Comparison of ENCODE assay signal across 14 cellular contexts in the genomic region with DNA sequence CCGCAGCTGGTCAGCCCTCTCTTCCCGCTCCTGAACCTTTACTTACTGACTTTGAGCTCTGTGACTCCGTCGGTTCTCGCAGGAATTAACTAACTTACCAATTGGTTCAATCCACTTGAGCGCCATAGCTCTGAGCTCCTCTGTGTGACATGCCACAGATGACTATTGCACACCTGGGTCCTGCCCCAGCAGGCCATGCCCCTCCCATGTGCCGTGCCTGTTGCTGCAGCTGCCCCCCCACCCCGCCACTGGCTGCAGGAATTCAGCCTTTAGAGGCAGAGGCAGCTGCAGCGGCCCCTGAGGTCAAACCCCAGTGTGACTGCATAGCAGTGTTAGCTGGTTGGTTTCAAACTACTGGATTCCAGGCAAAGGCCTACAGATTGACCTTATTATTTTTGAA.
"Had no signal": no experiment of that assay in that cellular context is flagged by ENCODE, and none has a peak within 500 bp of the region (broad histone marks: within the 10 kb centered on the region; RNA-seq: fewer than 3 reads in every experiment).

No MANE protein-coding gene starts in this region.

- H3K27me3 ChIP-seq: foreskin keratinocyte, hepatocyte, left lung, pancreas, thyroid gland had no signal

- H3K4me1 ChIP-seq: foreskin keratinocyte, pancreas had no signal

- H3K36me3 ChIP-seq: pancreas, thyroid gland had no signal

- H3K27ac ChIP-seq: foreskin keratinocyte, hepatocyte, left lung, pancreas, thyroid gland had no signal

- H2AFZ ChIP-seq: hepatocyte had no signal

- ATAC-seq: activated naive CD4-positive, alpha-beta T cell treated with anti-CD3 and anti-CD28 coated beads, Interleukin-2, amount 50 U/mL, for 72 hours; foreskin keratinocyte; left lung; pancreas had no signal

- H3K4me3 ChIP-seq: dorsolateral prefrontal cortex, hepatocyte, left lung, pancreas, thyroid gland had no signal

- DNase-seq: activated CD4-positive, alpha-beta T cell treated with anti-CD3 and anti-CD28 coated beads, Interleukin-2, amount 10 ng/mL, durations not matched to agents 24 days and 14 days; activated gamma-delta T cell treated with Interleukin-2 at 50 U/mL for 16 hours; amygdala; dorsolateral prefrontal cortex; left lung; stimulated activated CD8-positive, alpha-beta memory T cell treated with anti-CD3 and anti-CD28 coated beads, Interleukin-4, amount 100 ng/mL, for 48 hours; stimulated activated naive CD4-positive, alpha-beta T cell treated with Interleukin-2 at 50 U/mL for 16 hours; T-helper 1 cell; T1000; thyroid gland had no signal

- H3K9me3 ChIP-seq: left lung, pancreas, thyroid gland had no signal

- H3K4me2 ChIP-seq: hepatocyte had no signal
